Comparison of ENCODE assay signal across 2 cellular contexts in genomic region chr9:33351547-33351946, GRCh38.
TF ChIP-seq lines count a peak whose summit lies in the region.

No MANE protein-coding gene starts in this region.

TF ChIP-seq in IMR-90, 13 proteins besides CTCF, POLR2A, EP300 and RAD21:
- no peak for TF ChIP-seq MAFK (IDR thresholded peaks at IDR 0.05; ENCODE audit: low read depth, low read length)
- no peak for TF ChIP-seq CHD1 (IDR thresholded peaks at IDR 0.05; ENCODE audit: low read depth, low read length)

TF ChIP-seq in HepG2, 621 proteins besides CTCF, POLR2A, EP300 and RAD21:
- TF ChIP-seq, protein P1, sequence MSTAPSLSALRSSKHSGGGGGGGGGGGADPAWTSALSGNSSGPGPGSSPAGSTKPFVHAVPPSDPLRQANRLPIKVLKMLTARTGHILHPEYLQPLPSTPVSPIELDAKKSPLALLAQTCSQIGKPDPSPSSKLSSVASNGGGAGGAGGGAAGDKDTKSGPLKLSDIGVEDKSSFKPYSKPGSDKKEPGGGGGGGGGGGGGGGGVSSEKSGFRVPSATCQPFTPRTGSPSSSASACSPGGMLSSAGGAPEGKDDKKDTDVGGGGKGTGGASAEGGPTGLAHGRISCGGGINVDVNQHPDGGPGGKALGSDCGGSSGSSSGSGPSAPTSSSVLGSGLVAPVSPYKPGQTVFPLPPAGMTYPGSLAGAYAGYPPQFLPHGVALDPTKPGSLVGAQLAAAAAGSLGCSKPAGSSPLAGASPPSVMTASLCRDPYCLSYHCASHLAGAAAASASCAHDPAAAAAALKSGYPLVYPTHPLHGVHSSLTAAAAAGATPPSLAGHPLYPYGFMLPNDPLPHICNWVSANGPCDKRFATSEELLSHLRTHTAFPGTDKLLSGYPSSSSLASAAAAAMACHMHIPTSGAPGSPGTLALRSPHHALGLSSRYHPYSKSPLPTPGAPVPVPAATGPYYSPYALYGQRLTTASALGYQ (CRISPR knock-in tag; IDR thresholded peaks at IDR 0.05) = no peak
- TF ChIP-seq REXO4 (CRISPR knock-in tag; IDR thresholded peaks at IDR 0.05; ENCODE audit: borderline replicate concordance) (no peak), IRF2 (CRISPR knock-in tag; IDR thresholded peaks at IDR 0.05) (no peak), ZIK1 (CRISPR knock-in tag; IDR thresholded peaks at IDR 0.05; ENCODE audit: borderline replicate concordance, low read depth) (no peak), BCL6 (CRISPR knock-in tag; IDR thresholded peaks at IDR 0.05) (no peak), SMAD1 (CRISPR knock-in tag; IDR thresholded peaks at IDR 0.05; ENCODE audit: borderline replicate concordance, low read depth) (no peak), PTBP1 (IDR thresholded peaks at IDR 0.05; ENCODE audit: low read depth, low read length, poor library complexity, severe bottlenecking) (no peak), HHEX (CRISPR knock-in tag; IDR thresholded peaks at IDR 0.05) (no peak), MLLT10 (CRISPR knock-in tag; IDR thresholded peaks at IDR 0.05) (no peak), BRCA1 (CRISPR knock-in tag; IDR thresholded peaks at IDR 0.05) (no peak), GZF1 (CRISPR knock-in tag; IDR thresholded peaks at IDR 0.05) (no peak), ZFP1 (CRISPR knock-in tag; IDR thresholded peaks at IDR 0.05) (no peak), TEAD2 (CRISPR knock-in tag; IDR thresholded peaks at IDR 0.05) (no peak)
- TF ChIP-seq, protein P2, sequence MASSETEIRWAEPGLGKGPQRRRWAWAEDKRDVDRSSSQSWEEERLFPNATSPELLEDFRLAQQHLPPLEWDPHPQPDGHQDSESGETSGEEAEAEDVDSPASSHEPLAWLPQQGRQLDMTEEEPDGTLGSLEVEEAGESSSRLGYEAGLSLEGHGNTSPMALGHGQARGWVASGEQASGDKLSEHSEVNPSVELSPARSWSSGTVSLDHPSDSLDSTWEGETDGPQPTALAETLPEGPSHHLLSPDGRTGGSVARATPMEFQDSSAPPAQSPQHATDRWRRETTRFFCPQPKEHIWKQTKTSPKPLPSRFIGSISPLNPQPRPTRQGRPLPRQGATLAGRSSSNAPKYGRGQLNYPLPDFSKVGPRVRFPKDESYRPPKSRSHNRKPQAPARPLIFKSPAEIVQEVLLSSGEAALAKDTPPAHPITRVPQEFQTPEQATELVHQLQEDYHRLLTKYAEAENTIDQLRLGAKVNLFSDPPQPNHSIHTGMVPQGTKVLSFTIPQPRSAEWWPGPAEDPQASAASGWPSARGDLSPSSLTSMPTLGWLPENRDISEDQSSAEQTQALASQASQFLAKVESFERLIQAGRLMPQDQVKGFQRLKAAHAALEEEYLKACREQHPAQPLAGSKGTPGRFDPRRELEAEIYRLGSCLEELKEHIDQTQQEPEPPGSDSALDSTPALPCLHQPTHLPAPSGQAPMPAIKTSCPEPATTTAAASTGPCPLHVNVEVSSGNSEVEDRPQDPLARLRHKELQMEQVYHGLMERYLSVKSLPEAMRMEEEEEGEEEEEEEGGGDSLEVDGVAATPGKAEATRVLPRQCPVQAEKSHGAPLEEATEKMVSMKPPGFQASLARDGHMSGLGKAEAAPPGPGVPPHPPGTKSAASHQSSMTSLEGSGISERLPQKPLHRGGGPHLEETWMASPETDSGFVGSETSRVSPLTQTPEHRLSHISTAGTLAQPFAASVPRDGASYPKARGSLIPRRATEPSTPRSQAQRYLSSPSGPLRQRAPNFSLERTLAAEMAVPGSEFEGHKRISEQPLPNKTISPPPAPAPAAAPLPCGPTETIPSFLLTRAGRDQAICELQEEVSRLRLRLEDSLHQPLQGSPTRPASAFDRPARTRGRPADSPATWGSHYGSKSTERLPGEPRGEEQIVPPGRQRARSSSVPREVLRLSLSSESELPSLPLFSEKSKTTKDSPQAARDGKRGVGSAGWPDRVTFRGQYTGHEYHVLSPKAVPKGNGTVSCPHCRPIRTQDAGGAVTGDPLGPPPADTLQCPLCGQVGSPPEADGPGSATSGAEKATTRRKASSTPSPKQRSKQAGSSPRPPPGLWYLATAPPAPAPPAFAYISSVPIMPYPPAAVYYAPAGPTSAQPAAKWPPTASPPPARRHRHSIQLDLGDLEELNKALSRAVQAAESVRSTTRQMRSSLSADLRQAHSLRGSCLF (CRISPR knock-in tag; IDR thresholded peaks at IDR 0.05; ENCODE audit: borderline replicate concordance) = no peak
- TF ChIP-seq, protein P3, sequence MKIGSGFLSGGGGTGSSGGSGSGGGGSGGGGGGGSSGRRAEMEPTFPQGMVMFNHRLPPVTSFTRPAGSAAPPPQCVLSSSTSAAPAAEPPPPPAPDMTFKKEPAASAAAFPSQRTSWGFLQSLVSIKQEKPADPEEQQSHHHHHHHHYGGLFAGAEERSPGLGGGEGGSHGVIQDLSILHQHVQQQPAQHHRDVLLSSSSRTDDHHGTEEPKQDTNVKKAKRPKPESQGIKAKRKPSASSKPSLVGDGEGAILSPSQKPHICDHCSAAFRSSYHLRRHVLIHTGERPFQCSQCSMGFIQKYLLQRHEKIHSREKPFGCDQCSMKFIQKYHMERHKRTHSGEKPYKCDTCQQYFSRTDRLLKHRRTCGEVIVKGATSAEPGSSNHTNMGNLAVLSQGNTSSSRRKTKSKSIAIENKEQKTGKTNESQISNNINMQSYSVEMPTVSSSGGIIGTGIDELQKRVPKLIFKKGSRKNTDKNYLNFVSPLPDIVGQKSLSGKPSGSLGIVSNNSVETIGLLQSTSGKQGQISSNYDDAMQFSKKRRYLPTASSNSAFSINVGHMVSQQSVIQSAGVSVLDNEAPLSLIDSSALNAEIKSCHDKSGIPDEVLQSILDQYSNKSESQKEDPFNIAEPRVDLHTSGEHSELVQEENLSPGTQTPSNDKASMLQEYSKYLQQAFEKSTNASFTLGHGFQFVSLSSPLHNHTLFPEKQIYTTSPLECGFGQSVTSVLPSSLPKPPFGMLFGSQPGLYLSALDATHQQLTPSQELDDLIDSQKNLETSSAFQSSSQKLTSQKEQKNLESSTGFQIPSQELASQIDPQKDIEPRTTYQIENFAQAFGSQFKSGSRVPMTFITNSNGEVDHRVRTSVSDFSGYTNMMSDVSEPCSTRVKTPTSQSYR (CRISPR knock-in tag; IDR thresholded peaks at IDR 0.05; ENCODE audit: borderline replicate concordance) = no peak
- TF ChIP-seq, protein P4, sequence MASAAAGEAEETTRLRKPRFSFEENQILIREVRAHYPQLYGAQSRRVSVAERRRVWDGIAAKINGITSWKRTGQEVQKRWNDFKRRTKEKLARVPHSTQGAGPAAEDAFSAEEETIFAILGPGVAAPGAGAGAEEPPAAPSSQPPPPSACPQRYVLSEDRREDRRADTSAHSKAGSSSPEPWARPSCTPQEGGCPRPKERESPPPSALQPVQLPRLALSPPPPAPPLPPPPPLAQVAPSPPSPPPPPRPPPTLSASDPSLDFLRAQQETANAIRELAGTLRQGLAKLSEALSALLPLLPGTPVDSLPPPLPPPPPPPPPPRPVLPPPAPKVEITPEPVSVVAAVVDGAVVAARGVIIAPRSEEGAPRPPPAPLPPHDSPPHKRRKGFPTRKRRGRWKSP (CRISPR knock-in tag; IDR thresholded peaks at IDR 0.05) = no peak
TF ChIP-seq in HepG2: peak in this region for 0.
